In genomic region chr1:164857439-164857838, GRCh38 we compare ENCODE assay signal across 27 cellular contexts.
"Had no signal": no experiment of that assay in that cellular context is flagged by ENCODE, and none has a peak within 500 bp of the region (broad histone marks: within the 10 kb centered on the region; RNA-seq: fewer than 3 reads in every experiment).

No MANE protein-coding gene starts in this region.

- H3K36me3 Mint-ChIP-seq: naive thymus-derived CD8-positive, alpha-beta T cell; stimulated activated naive B cell treated with anti-CD40 and anti-IgM and Interleukin-4, amounts not matched to agents 10 μg/mL and 1 μg/mL and 100 μg/mL, for 72 hours; T-cell had no signal

- DNase-seq: activated B cell treated with CpG ODN at 0.5 μM for 24 hours; activated CD4-positive, alpha-beta T cell treated with anti-CD3 and anti-CD28 coated beads, Interleukin-2, amount 50 U/mL, for 1 hour; activated CD8-positive, alpha-beta T cell treated with anti-CD3 and anti-CD28 coated beads for 36 hours; activated gamma-delta T cell treated with Interleukin-2 at 50 U/mL for 16 hours; activated naive CD4-positive, alpha-beta T cell treated with anti-CD3 and anti-CD28 coated beads, Interleukin-2, amount 50 U/mL, for 16 hours; activated T-cell treated with anti-CD3 and anti-CD28 coated beads, Interleukin-2, amount 50 U/mL, for 4 hours; amniotic stem cell; cerebellar nuclear complex; colonic mucosa; effector CD8-positive, alpha-beta T cell; gastrocnemius medialis; kidney glomerular epithelial cell; left lung; naive thymus-derived CD8-positive, alpha-beta T cell; nucleus accumbens; stimulated activated CD4-positive, alpha-beta T cell treated with anti-CD3 and anti-CD28 coated beads, Interleukin-15, amount 100 ng/mL, for 24 hours; stimulated activated CD4-positive, alpha-beta T cell treated with anti-CD3 and anti-CD28 coated beads, Interleukin-2, amount 100 ng/mL, for 24 hours; stimulated activated naive B cell treated with anti-CD40 and anti-IgM and Interleukin-4, amounts not matched to agents 10 μg/mL and 1 μg/mL and 100 μg/mL, for 72 hours; stomach; T-cell; tibial artery had no signal

- H3K4me1 ChIP-seq: breast epithelium, colonic mucosa, gastrocnemius medialis, left lung, stomach, tibial artery had no signal

- H3K4me3 ChIP-seq: breast epithelium, colonic mucosa, gastrocnemius medialis, left lung, smooth muscle cell, stomach, tibial artery, vagina had no signal

- H3K4me1 Mint-ChIP-seq: activated B cell treated with CpG ODN at 0.5 μM for 24 hours; activated T-helper 17 cell treated with anti-CD3 and anti-CD28 coated beads, Interleukin-2, amount 50 U/mL, for 72 hours; naive thymus-derived CD8-positive, alpha-beta T cell; stimulated activated naive B cell treated with anti-CD40 and anti-IgM and Interleukin-4, amounts not matched to agents 10 μg/mL and 1 μg/mL and 100 μg/mL, for 72 hours; T-cell had no signal

- H3K36me3 ChIP-seq: breast epithelium, colonic mucosa, gastrocnemius medialis, left lung, stomach, tibial artery, vagina had no signal

- H3K9me3 Mint-ChIP-seq: activated B cell treated with CpG ODN at 0.5 μM for 24 hours; activated CD8-positive, alpha-beta T cell treated with anti-CD3 and anti-CD28 coated beads for 36 hours; activated T-cell treated with anti-CD3 and anti-CD28 coated beads, Interleukin-2, amount 50 U/mL, for 4 hours; neural crest cell had no signal

- H3K27me3 ChIP-seq: breast epithelium, colonic mucosa, gastrocnemius medialis, left lung, stomach, tibial artery, vagina had no signal

- H3K4me3 Mint-ChIP-seq: activated B cell treated with CpG ODN at 0.5 μM for 24 hours; activated CD8-positive, alpha-beta T cell treated with anti-CD3 and anti-CD28 coated beads for 36 hours; activated T-cell treated with anti-CD3 and anti-CD28 coated beads, Interleukin-2, amount 50 U/mL, for 4 hours; activated T-helper 17 cell treated with anti-CD3 and anti-CD28 coated beads, Interleukin-2, amount 50 U/mL, for 72 hours; naive thymus-derived CD8-positive, alpha-beta T cell; neural crest cell; stimulated activated naive B cell treated with anti-CD40 and anti-IgM and Interleukin-4, amounts not matched to agents 10 μg/mL and 1 μg/mL and 100 μg/mL, for 72 hours; T-cell had no signal

- ATAC-seq: activated CD8-positive, alpha-beta T cell treated with anti-CD3 and anti-CD28 coated beads for 36 hours; activated T-cell treated with anti-CD3 and anti-CD28 coated beads, Interleukin-2, amount 50 U/mL, for 4 hours; activated T-helper 17 cell treated with anti-CD3 and anti-CD28 coated beads, Interleukin-2, amount 50 U/mL, for 72 hours; gastrocnemius medialis; left lung; naive thymus-derived CD8-positive, alpha-beta T cell; SK-N-SH treated with all-trans-retinoic acid at 6 μM for 48 hours; stimulated activated naive B cell treated with anti-CD40 and anti-IgM and Interleukin-4, amounts not matched to agents 10 μg/mL and 1 μg/mL and 100 μg/mL, for 72 hours; T-cell had no signal

- H3K27me3 Mint-ChIP-seq: activated B cell treated with CpG ODN at 0.5 μM for 24 hours; activated CD8-positive, alpha-beta T cell treated with anti-CD3 and anti-CD28 coated beads for 36 hours; activated T-helper 17 cell treated with anti-CD3 and anti-CD28 coated beads, Interleukin-2, amount 50 U/mL, for 72 hours had no signal

- H3K27ac ChIP-seq: breast epithelium, colonic mucosa, gastrocnemius medialis, left lung, stomach, tibial artery, vagina had no signal

- H3K9me3 ChIP-seq: breast epithelium, colonic mucosa, gastrocnemius medialis, left lung, stomach, tibial artery, vagina had no signal

- H3K27ac Mint-ChIP-seq: activated B cell treated with CpG ODN at 0.5 μM for 24 hours; activated CD8-positive, alpha-beta T cell treated with anti-CD3 and anti-CD28 coated beads for 36 hours; activated T-helper 17 cell treated with anti-CD3 and anti-CD28 coated beads, Interleukin-2, amount 50 U/mL, for 72 hours; naive thymus-derived CD8-positive, alpha-beta T cell; stimulated activated naive B cell treated with anti-CD40 and anti-IgM and Interleukin-4, amounts not matched to agents 10 μg/mL and 1 μg/mL and 100 μg/mL, for 72 hours; T-cell had no signal
